In the genomic region with DNA sequence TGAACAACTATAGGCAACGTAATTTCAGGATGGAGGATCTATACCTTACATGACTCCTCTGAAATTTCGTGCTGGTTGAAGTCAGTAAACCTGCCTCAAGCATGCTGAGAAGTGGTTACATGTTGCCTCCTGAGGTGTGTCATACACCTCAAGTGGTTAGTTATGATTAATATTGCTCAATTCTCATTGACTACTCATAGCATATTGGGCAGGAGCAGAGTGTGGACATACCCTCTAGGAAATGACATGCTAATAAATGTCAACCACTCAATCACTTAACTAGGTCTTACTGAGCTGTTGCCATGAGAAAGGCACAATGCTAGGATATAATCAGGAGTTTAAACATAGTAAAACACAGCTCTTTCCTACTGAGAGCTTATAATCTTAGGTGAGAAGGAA, we compare ENCODE assay signal across 10 cellular contexts. TPM values are rescaled to one million over a fixed set of nuclear protein-coding genes. Genes with fewer than 3 reads are reported as not detected.
DNase-seq lines count a peak whose midpoint lies in the region; ATAC-seq and TF ChIP-seq lines count a peak whose summit lies in the region.
"Had no signal": no experiment of that assay in that cellular context is flagged by ENCODE, and none has a peak within 500 bp of the region (broad histone marks: within the 10 kb centered on the region; RNA-seq: fewer than 3 reads in every experiment).

No MANE protein-coding gene starts in this region.

- H3K4me2 ChIP-seq in hepatocyte, result no peak overlapping the region

- H4K20me1 ChIP-seq in hepatocyte (ENCODE audit: insufficient read depth, poor library complexity, severe bottlenecking), result no peaks in the 10 kb centered on the region

- WGBS in heart right ventricle, 2 donors, result 66 to 73% methylated on average over 2 of the region's 2 CpGs
- 42% methylated on average over 2 of the region's 2 CpGs for WGBS in hepatocyte (ENCODE audit: low lambda C conversion rate, missing lambda C conversion rate)
- WGBS in suprapubic skin, result 35% methylated on average over 2 of the region's 2 CpGs

- peak overlapping the region in 9 of 10 donors; percentile 69 to 89 (median 80) for H3K27ac ChIP-seq in heart right ventricle
- peak overlapping the region; percentile 9; the same call in 1 of the 2 replicates for H3K27ac ChIP-seq in VCaP
- H3K27ac ChIP-seq in hepatocyte, result peak overlapping the region; percentile 72
- H3K27ac ChIP-seq in suprapubic skin, result peak overlapping the region; percentile 91
- H3K27ac ChIP-seq: SJCRH30 had no signal

- TF ChIP-seq CTCF in heart right ventricle (IDR thresholded peaks at IDR 0.05) (no peak), VCaP (conservative IDR thresholded peaks at IDR 0.05) (no peak), hepatocyte (IDR thresholded peaks at IDR 0.05; ENCODE audit: poor library complexity) (no peak), suprapubic skin (IDR thresholded peaks at IDR 0.05) (no peak)

- peaks cover 5 to 57% (median 33%) of the 10 kb centered on the region in 9 donors for H3K4me1 ChIP-seq in heart right ventricle
- H3K4me1 ChIP-seq in hepatocyte (ENCODE audit: insufficient read depth), result peaks cover 28% of the 10 kb centered on the region
- H3K4me1 ChIP-seq in suprapubic skin, result peaks cover 64% of the 10 kb centered on the region

- H3K4me3 ChIP-seq in heart right ventricle (peak overlapping the region in 2 of 10 donors; percentile 6 to 20), hepatocyte (no peak overlapping the region), suprapubic skin (no peak overlapping the region)
- H3K4me3 ChIP-seq: SJCRH30 had no signal

- DNase-seq in heart right ventricle, result no peak
- no peak for DNase-seq in Right ventricle myocardium inferior (ENCODE audit: missing footprints)
- no peak for DNase-seq in hepatocyte (ENCODE audit: low spot score)
- DNase-seq in suprapubic skin (ENCODE audit: low spot score in 2 of 2), result no peak

- ATAC-seq in heart right ventricle (peak in 1 of 8 donors; percentile 7), Right ventricle myocardium inferior (no peak), GM18861 (IDR thresholded peaks at IDR 0.05; ENCODE audit: unreplicated experiment) (no peak), GM19035 (IDR thresholded peaks at IDR 0.05; ENCODE audit: unreplicated experiment) (no peak), GM21390 (IDR thresholded peaks at IDR 0.05; ENCODE audit: unreplicated experiment) (no peak)

- peaks cover 4% of the 10 kb centered on the region for H3K79me2 ChIP-seq in hepatocyte

- intact Hi-C loops in heart right ventricle (cut with DNase I) (loop anchor here in 1 of 10 donors (5.0 kb wide), 1 partner anchor 46 kb away; a partner anchor contains a TSS), Right ventricle myocardium inferior (cut with DNase I) (no loop called here)

- H3K9me3 ChIP-seq in heart right ventricle (no peaks in the 10 kb centered on the region), hepatocyte (ENCODE audit: low read depth) (no peaks in the 10 kb centered on the region), suprapubic skin (no peaks in the 10 kb centered on the region)
- H3K9me3 ChIP-seq: SJCRH30 had no signal

- no peaks in the 10 kb centered on the region for H3K36me3 ChIP-seq in heart right ventricle
- H3K36me3 ChIP-seq in hepatocyte (replicated peaks; ENCODE audit: insufficient read depth, low read depth), result no peaks in the 10 kb centered on the region
- no peaks in the 10 kb centered on the region for H3K36me3 ChIP-seq in suprapubic skin
- H3K36me3 ChIP-seq: SJCRH30 had no signal

- no peak overlapping the region for H2AFZ ChIP-seq in hepatocyte

- no peak for TF ChIP-seq POLR2A in suprapubic skin (IDR thresholded peaks at IDR 0.05)

- no peaks in the 10 kb centered on the region for H3K9me2 ChIP-seq in hepatocyte (replicated peaks; ENCODE audit: insufficient read depth)

- no peak for TF ChIP-seq EP300 in suprapubic skin (IDR thresholded peaks at IDR 0.05)

- no peaks in the 10 kb centered on the region for H3K27me3 ChIP-seq in heart right ventricle
- H3K27me3 ChIP-seq in hepatocyte, result no peaks in the 10 kb centered on the region
- no peaks in the 10 kb centered on the region for H3K27me3 ChIP-seq in suprapubic skin
- H3K27me3 ChIP-seq: SJCRH30 had no signal

RNA-seq across cellular contexts. Expression of a gene that starts 37.1 kb away (rescaled TPM):
- total RNA-seq in heart right ventricle (10 to 100 TPM; 14.5 to 18.6 (median 16.2) TPM), Right ventricle myocardium inferior (16.3 TPM), hepatocyte (18.6 and 24.8 TPM in 2 replicates), suprapubic skin (10 to 100 TPM in 1 of 4 donors, 1 to 10 TPM in 3; 6.7 to 31.5 (median 8.9) TPM)
- polyA plus RNA-seq in heart right ventricle (10 to 100 TPM; 13.9 to 32.5 TPM), hepatocyte (20.2 and 25.2 TPM in 2 replicates)
- total RNA-seq: G401 had no signal

RNA-seq across cellular contexts. Expression of a gene that starts 47.3 kb away (rescaled TPM):
- total RNA-seq in heart right ventricle, result 100 to 1,000 TPM in 9 of 10 donors, 10 to 100 TPM in 1; 71.3 to 519 (median 235) TPM
- 100 to 1,000 TPM; 319 to 412 TPM for polyA plus RNA-seq in heart right ventricle
- total RNA-seq in Right ventricle myocardium inferior, result 290 TPM
- total RNA-seq in hepatocyte, result 408 and 485 TPM in 2 replicates
- polyA plus RNA-seq in hepatocyte, result 3,367 and 3,493 TPM in 2 replicates
- 100 to 1,000 TPM; 109 to 247 (median 171) TPM for total RNA-seq in suprapubic skin
- total RNA-seq: G401 had no signal

Comparison
In these comparisons a context has a peak if more than half of its experiments do, and no peak if none do; other contexts are left out.
1. H3K27ac ChIP-seq: peak in every context shown above with its lines; median percentile 91 in suprapubic skin; 80 in heart right ventricle; 72 in hepatocyte; 9 in VCaP.